In genomic region chr5:148913985-148914421, GRCh38 we compare ENCODE assay signal across 11 cellular contexts.
DNase-seq lines count a peak whose midpoint lies in the region; ATAC-seq, FAIRE-seq and TF ChIP-seq lines count a peak whose summit lies in the region.
"Had no signal": no experiment of that assay in that cellular context is flagged by ENCODE, and none has a peak within 500 bp of the region (broad histone marks: within the 10 kb centered on the region; RNA-seq: fewer than 3 reads in every experiment).

No MANE protein-coding gene starts in this region.

- peak overlapping the region; percentile 10 for H2AFZ ChIP-seq in ACC112 (ENCODE audit: low read length, unreplicated experiment)

- H3K36me3 ChIP-seq in ACC112 (ENCODE audit: insufficient read depth, low read length): no peaks in the 10 kb centered on the region
- no peaks in the 10 kb centered on the region for H3K36me3 ChIP-seq in left lung

- H3K79me2 ChIP-seq in ACC112 (ENCODE audit: control insufficient read depth, insufficient read depth, low read length, unreplicated experiment): no peaks in the 10 kb centered on the region

- H3K27me3 ChIP-seq in ACC112 (ENCODE audit: insufficient read depth, low read length) (no peaks in the 10 kb centered on the region), left lung (no peaks in the 10 kb centered on the region)

- FAIRE-seq in GM12891 (lab: Jason Lieb, UNC): no peak

- peaks cover 67% of the 10 kb centered on the region for H3K4me1 ChIP-seq in ACC112 (ENCODE audit: control insufficient read depth, insufficient read depth, low read length, unreplicated experiment)
- H3K4me1 ChIP-seq in left lung: peaks cover 12 to 59% of the 10 kb centered on the region in 2 donors

- intact Hi-C loops in left lung (cut with DNase I): no loop called here

- H3K27ac ChIP-seq in ACC112 (ENCODE audit: low read depth, low read length) (peak overlapping the region; percentile 87), left lung (peak overlapping the region; percentile 28 to 60)

- H3K4me3 ChIP-seq in ACC112 (ENCODE audit: low read depth, low read length) (no peak overlapping the region), left lung (no peak overlapping the region)

- ATAC-seq in HG03175 (IDR thresholded peaks at IDR 0.05; ENCODE audit: unreplicated experiment): peak; percentile 63
- peak; percentile 72 for ATAC-seq in left lung
- no peak for ATAC-seq in HG02763 (IDR thresholded peaks at IDR 0.05; ENCODE audit: unreplicated experiment)

- peak; percentile 97 for DNase-seq in astrocyte of the hippocampus (ENCODE audit: low read depth, low spot score)
- no peak for DNase-seq in left lung
- DNase-seq in GM12891 (ENCODE audit: insufficient read length, low spot score): no peak
- DNase-seq in stimulated activated CD4-positive, alpha-beta T cell treated with anti-CD3 and anti-CD28 coated beads, Interleukin-2, amount 100 ng/mL, for 24 hours: no peak
- no peak for DNase-seq in NCI-H1436 treated with DMSO at 0.1 percent for 48 hours (lab: John Stamatoyannopoulos, UW)
- DNase-seq: activated CD4-positive, alpha-beta memory T cell treated with anti-CD3 and anti-CD28 coated beads for 36 hours; CD8-positive, alpha-beta memory T cell; NCI-H774 had no signal

- no peak for TF ChIP-seq CTCF in left lung (IDR thresholded peaks at IDR 0.05)

- no peak for TF ChIP-seq POLR2A in GM12891 (IDR thresholded peaks at IDR 0.05; ENCODE audit: low read depth, low read length)

- no peaks in the 10 kb centered on the region for H3K9me3 ChIP-seq in left lung

TF ChIP-seq in GM12891, 5 proteins besides CTCF, POLR2A, EP300 and RAD21:
- no peak for TF ChIP-seq POLR2AphosphoS5 (IDR thresholded peaks at IDR 0.05; ENCODE audit: low read depth, low read length)
- no peak for TF ChIP-seq PAX5 (IDR thresholded peaks at IDR 0.05; ENCODE audit: insufficient read depth, low read length, severe bottlenecking)
- no peak for TF ChIP-seq TAF1 (IDR thresholded peaks at IDR 0.05; ENCODE audit: low read depth, low read length)
- no peak for TF ChIP-seq POU2F2 (IDR thresholded peaks at IDR 0.05; ENCODE audit: low read depth, low read length)
- TF ChIP-seq SPI1 (IDR thresholded peaks at IDR 0.05; ENCODE audit: low read depth, low read length): no peak
